In the genomic region with DNA sequence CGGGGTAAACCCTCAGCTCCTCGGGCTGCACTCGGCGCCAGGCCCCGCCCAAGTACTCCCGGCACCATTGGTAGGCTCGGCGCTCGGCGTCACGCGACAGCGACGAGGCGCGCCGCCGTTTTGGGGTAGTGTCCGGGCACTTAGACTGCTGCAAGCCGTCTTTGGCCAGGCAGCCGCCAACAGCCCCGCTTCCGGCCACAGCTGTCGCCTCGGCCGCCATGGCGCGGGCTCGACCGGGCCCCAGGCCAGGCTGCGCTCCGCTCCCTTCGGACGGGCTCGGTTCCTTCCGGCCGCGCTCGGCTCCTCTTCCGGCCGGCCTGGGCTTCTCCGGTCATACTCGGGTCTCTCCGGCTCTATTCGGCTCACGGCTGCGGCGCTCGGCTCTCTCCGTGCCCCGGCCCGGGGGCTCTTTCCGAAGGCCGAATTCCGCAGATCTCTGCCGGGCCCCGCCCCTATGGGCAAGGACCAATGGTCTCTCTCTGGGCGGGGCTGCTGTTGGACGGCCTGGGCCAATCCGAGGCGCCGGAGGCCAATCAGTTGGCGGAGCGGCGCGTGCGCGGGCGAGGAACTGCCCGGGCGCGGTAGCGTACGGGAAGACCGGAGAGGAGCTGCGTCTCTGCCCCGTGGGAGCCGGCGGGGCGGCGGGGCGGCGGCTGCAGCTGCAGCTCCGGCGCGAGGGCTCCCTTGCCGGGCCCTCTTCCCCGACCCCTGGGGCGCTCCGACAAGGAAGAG, we compare ENCODE assay signal across 8 cellular contexts. TPM values are rescaled to one million over a fixed set of nuclear protein-coding genes. Genes with fewer than 3 reads are reported as not detected.
DNase-seq lines count a peak whose midpoint lies in the region; ATAC-seq, FAIRE-seq and TF ChIP-seq lines count a peak whose summit lies in the region.

A gene with protein sequence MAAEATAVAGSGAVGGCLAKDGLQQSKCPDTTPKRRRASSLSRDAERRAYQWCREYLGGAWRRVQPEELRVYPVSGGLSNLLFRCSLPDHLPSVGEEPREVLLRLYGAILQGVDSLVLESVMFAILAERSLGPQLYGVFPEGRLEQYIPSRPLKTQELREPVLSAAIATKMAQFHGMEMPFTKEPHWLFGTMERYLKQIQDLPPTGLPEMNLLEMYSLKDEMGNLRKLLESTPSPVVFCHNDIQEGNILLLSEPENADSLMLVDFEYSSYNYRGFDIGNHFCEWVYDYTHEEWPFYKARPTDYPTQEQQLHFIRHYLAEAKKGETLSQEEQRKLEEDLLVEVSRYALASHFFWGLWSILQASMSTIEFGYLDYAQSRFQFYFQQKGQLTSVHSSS (minus strand): TSS at position 288 of the 732 bp plus-strand sequence. CDS start 68 bp downstream, at position 220.

- H3K4me3 Mint-ChIP-seq in T-helper 2 cell treated with Interferon-gamma antibody and Interleukin-4, amounts not matched to agents 5 μg/mL and 100 μg/mL, for 36 hours: peak within 1 kb of the TSS; percentile 90

- H3K4me1 ChIP-seq in ascending aorta (peaks cover 7 to 23% of the 10 kb centered on the region in 2 donors), right atrium auricular region (peaks cover 0 to 40% of the 10 kb centered on the region in 2 donors), psoas muscle (peaks cover 31% of the 10 kb centered on the region)

- no peaks in the 10 kb centered on the region for H3K9me3 Mint-ChIP-seq in T-helper 2 cell treated with Interferon-gamma antibody and Interleukin-4, amounts not matched to agents 5 μg/mL and 100 μg/mL, for 36 hours

- peak within 1 kb of the TSS; percentile 96 for H3K27ac Mint-ChIP-seq in T-helper 2 cell treated with Interferon-gamma antibody and Interleukin-4, amounts not matched to agents 5 μg/mL and 100 μg/mL, for 36 hours

- no peaks in the 10 kb centered on the region for H3K27me3 Mint-ChIP-seq in T-helper 2 cell treated with Interferon-gamma antibody and Interleukin-4, amounts not matched to agents 5 μg/mL and 100 μg/mL, for 36 hours (ENCODE audit: low read depth)

- H3K36me3 ChIP-seq in ascending aorta (peaks cover 0 to 5% of the 10 kb centered on the region in 2 donors), right atrium auricular region (no peaks in the 10 kb centered on the region), psoas muscle (ENCODE audit: insufficient read depth in 1 of 2, low read depth in 1 of 2) (peaks cover 0 to 15% of the 10 kb centered on the region in 2 donors)

- peaks cover 14% of the 10 kb centered on the region for H3K36me3 Mint-ChIP-seq in T-helper 2 cell treated with Interferon-gamma antibody and Interleukin-4, amounts not matched to agents 5 μg/mL and 100 μg/mL, for 36 hours (ENCODE audit: low read depth)

- H3K4me3 ChIP-seq in ascending aorta (peak within 1 kb of the TSS; percentile 65 to 82), right atrium auricular region (peak within 1 kb of the TSS; percentile 69 to 85), psoas muscle (peak within 1 kb of the TSS; percentile 94)

- peak; percentile 82 for FAIRE-seq in urothelium cell line (lab: Jason Lieb, UNC)

- ATAC-seq in GM18502 (IDR thresholded peaks at IDR 0.05; ENCODE audit: poor library complexity, unreplicated experiment) (peak; percentile 89), HG02970 (IDR thresholded peaks at IDR 0.05; ENCODE audit: low FRiP score, unreplicated experiment) (peak; percentile 92), psoas muscle (peak; percentile 90 to 95 (median 94))

- intact Hi-C loops in ascending aorta (cut with DNase I): loop anchor here (1.0 to 2.0 kb wide), 4 partner anchors 20 to 74 kb away; partner anchors contain the start of genes ARSA, NCAPH2, SCO2 and SYCE3
- intact Hi-C loops in psoas muscle (cut with DNase I): loop anchor here in 1 of 2 donors (5.0 kb wide), 1 partner anchor 40 kb away; no protein-coding TSS in a partner anchor

- H3K9me3 ChIP-seq in ascending aorta (no peaks in the 10 kb centered on the region), right atrium auricular region (no peaks in the 10 kb centered on the region), psoas muscle (no peaks in the 10 kb centered on the region)

- no peak for TF ChIP-seq CTCF in ascending aorta (IDR thresholded peaks at IDR 0.05)
- no peak for TF ChIP-seq CTCF in right atrium auricular region (IDR thresholded peaks at IDR 0.05)
- no peak for TF ChIP-seq CTCF in psoas muscle (IDR thresholded peaks at IDR 0.05)

- H3K4me1 Mint-ChIP-seq in T-helper 2 cell treated with Interferon-gamma antibody and Interleukin-4, amounts not matched to agents 5 μg/mL and 100 μg/mL, for 36 hours (ENCODE audit: low read depth): peaks cover 11% of the 10 kb centered on the region

- DNase-seq in NCI-H1930 (lab: John Stamatoyannopoulos, UW) (peak; percentile 97 to 98), ascending aorta (ENCODE audit: low spot score in 2 of 2) (peak; percentile 92 to 99), right atrium auricular region (ENCODE audit: low spot score) (peak; percentile 98), psoas muscle (peak; percentile 99 to 100), urothelium cell line (ENCODE audit: low spot score) (peak; percentile 99)
- peak; percentile 100 for DNase-seq in T-helper 2 cell treated with Interferon-gamma antibody and Interleukin-4, amounts not matched to agents 5 μg/mL and 100 μg/mL, for 36 hours (ENCODE audit: low spot score)

- 0 to 1% (median 0%) methylated on average over 53 to 90 of the region's 90 CpGs for WGBS in psoas muscle, 3 donors

- H3K27ac ChIP-seq in ascending aorta (peak within 1 kb of the TSS; percentile 95 to 99), right atrium auricular region (peak within 1 kb of the TSS; percentile 96 to 98), psoas muscle (peak within 1 kb of the TSS; percentile 100)

- H3K27me3 ChIP-seq in ascending aorta (peaks cover 5% of the 10 kb centered on the region), right atrium auricular region (no peaks in the 10 kb centered on the region), psoas muscle (ENCODE audit: insufficient read depth in 3 of 3, low read length in 2 of 3) (no peaks in the 10 kb centered on the region)

RNA-seq across cellular contexts. Expression of the gene that starts here (rescaled TPM):
- 82.4 TPM for total RNA-seq in ascending aorta
- 10 to 100 TPM; 25.1 to 29.5 TPM for total RNA-seq in right atrium auricular region
- 10 to 100 TPM; 11.5 to 25.2 (median 16.3) TPM for total RNA-seq in psoas muscle
- 10 to 100 TPM; 13.1 to 14.3 (median 13.6) TPM for polyA plus RNA-seq in psoas muscle

Comparison
In these comparisons a context has a peak if more than half of its experiments do, and no peak if none do; other contexts are left out.
1. Peak in every context shown above with its lines: DNase-seq, ATAC-seq, H3K4me3 ChIP-seq and H3K27ac ChIP-seq.